In genomic region chr6:49651239-49651638, GRCh38 we compare ENCODE assay signal across 11 cellular contexts. TPM values are rescaled to one million over a fixed set of nuclear protein-coding genes. Genes with fewer than 3 reads are reported as not detected.
"Had no signal": no experiment of that assay in that cellular context is flagged by ENCODE, and none has a peak within 500 bp of the region (broad histone marks: within the 10 kb centered on the region; RNA-seq: fewer than 3 reads in every experiment).

No MANE protein-coding gene starts in this region.

- H2AFZ ChIP-seq: GM23248 had no signal

- H3K9me3 ChIP-seq: HAP-1 had no signal

- H3K4me3 ChIP-seq: GM23248, HAP-1 had no signal

- H3K4me1 ChIP-seq: HAP-1 had no signal

- H3K4me2 ChIP-seq: KMS-11 had no signal

- H3K27ac ChIP-seq: GM23248, KMS-11 had no signal

- ATAC-seq: HCT116 had no signal

- H3K4me3 Mint-ChIP-seq: HFFc6 had no signal

- H3K27ac Mint-ChIP-seq: HFFc6 had no signal

- H3K9ac ChIP-seq: GM23248, KMS-11 had no signal

- H3K36me3 ChIP-seq: HAP-1 had no signal

- DNase-seq: GM23248, GOT3, H7, HFFc6, IMR-90, KBM-7 had no signal

RNA-seq across cellular contexts. Expression of gene RHAG, which starts 14.6 kb away (rescaled TPM):
- total RNA-seq: GM23248, H4, HFFc6, HT-29, IMR-90 had no signal
- polyA plus RNA-seq: GM23248, IMR-90 had no signal
